In the genomic region with DNA sequence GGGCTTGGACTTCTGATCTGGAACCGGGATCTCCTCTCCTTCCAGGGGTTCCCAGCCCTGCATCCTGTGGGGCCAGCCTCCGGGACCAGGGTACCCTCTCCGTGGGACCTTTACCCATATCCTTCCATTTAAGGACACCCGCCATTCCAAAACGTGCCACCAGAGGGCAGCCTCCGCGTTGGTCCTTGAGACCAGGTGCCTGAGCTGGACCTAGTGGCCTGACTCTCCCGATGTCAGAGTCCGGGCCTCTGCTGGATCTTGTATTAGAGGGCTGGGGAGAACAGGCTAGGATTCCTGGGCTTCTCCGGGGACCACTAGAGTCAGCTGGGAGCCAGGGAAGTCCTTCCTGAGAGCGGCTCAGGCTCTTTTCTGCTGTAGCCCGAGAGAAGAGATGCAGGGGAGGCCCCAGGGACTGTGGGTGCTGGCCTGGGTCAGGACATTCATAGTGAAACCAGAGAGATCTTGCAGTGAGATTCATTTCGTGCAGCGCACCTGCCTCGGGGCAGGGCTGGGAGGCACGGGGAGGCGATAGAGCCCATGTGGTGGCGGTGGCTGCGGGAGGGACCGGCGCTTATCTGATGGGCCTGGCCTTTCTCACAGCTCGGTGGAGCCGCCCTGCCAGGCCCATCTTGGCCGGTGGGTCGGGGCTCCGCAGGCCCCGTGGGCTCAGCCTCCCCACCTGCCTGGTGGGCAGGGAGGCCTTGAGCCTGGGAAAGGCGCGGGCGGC, we compare ENCODE assay signal across 1 cellular context.
TF ChIP-seq lines count a peak whose summit lies in the region.

No MANE protein-coding gene starts in this region.

TF ChIP-seq in HCT116, 20 proteins besides CTCF, POLR2A, EP300 and RAD21 (continued from another document):
- TF ChIP-seq, protein P1, sequence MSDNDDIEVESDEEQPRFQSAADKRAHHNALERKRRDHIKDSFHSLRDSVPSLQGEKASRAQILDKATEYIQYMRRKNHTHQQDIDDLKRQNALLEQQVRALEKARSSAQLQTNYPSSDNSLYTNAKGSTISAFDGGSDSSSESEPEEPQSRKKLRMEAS (IDR thresholded peaks at IDR 0.05) = no peak
- TF ChIP-seq ZNF274 (IDR thresholded peaks at IDR 0.05; ENCODE audit: low read depth, low read length) = no peak
- no peak for TF ChIP-seq JUND (IDR thresholded peaks at IDR 0.05)
- TF ChIP-seq CEBPB (IDR thresholded peaks at IDR 0.05; ENCODE audit: low read depth) = no peak
- no peak for TF ChIP-seq SRF (IDR thresholded peaks at IDR 0.05; ENCODE audit: low read depth)
- TF ChIP-seq TCF7L2 (IDR thresholded peaks at IDR 0.05; ENCODE audit: borderline replicate concordance, extremely low read depth, insufficient read depth, insufficient read length) = no peak
TF ChIP-seq in HCT116: peak in this region for 0.
